ENCODE assay signal across 1 cellular context in the genomic region with DNA sequence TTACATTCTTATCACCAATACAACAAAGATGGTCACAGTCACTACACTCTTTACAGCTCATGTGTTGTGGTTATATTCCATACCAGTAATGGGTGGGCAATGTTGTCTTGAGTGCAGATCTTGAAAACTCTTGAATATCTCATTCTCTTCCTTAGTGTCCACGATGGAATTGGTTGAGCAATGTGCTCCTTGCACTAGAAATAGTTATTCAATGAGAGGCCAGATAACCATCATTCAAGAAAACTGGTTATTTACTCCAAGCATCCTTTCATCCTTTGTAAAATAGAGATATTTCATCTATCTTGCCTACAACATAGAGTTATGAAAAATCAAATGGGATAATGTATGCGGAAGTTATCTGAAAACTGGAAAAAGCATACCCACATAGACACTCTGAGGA.
TF ChIP-seq lines count a peak whose summit lies in the region.

No MANE protein-coding gene starts in this region.

TF ChIP-seq in endothelial cell of umbilical vein, 7 proteins besides CTCF, POLR2A, EP300 and RAD21:
- TF ChIP-seq FOS (IDR thresholded peaks at IDR 0.05; ENCODE audit: borderline replicate concordance, insufficient read depth, low read length) (no peak), JUN (IDR thresholded peaks at IDR 0.05; ENCODE audit: borderline replicate concordance, insufficient read depth, insufficient read length, low read depth) (no peak), POLR2AphosphoS5 (IDR thresholded peaks at IDR 0.05; ENCODE audit: insufficient read depth, low read depth, low read length) (no peak), MYC (IDR thresholded peaks at IDR 0.05; ENCODE audit: low read depth, low read length) (no peak), GATA2 (IDR thresholded peaks at IDR 0.05; ENCODE audit: insufficient read depth, insufficient read length, low read depth, low read length) (no peak), EZH2 (IDR thresholded peaks at IDR 0.05; ENCODE audit: borderline replicate concordance, low read depth, low read length, severe bottlenecking) (no peak)
- TF ChIP-seq, protein P1, sequence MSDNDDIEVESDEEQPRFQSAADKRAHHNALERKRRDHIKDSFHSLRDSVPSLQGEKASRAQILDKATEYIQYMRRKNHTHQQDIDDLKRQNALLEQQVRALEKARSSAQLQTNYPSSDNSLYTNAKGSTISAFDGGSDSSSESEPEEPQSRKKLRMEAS (IDR thresholded peaks at IDR 0.05; ENCODE audit: insufficient read depth, insufficient read length) = no peak
